In the genomic region with DNA sequence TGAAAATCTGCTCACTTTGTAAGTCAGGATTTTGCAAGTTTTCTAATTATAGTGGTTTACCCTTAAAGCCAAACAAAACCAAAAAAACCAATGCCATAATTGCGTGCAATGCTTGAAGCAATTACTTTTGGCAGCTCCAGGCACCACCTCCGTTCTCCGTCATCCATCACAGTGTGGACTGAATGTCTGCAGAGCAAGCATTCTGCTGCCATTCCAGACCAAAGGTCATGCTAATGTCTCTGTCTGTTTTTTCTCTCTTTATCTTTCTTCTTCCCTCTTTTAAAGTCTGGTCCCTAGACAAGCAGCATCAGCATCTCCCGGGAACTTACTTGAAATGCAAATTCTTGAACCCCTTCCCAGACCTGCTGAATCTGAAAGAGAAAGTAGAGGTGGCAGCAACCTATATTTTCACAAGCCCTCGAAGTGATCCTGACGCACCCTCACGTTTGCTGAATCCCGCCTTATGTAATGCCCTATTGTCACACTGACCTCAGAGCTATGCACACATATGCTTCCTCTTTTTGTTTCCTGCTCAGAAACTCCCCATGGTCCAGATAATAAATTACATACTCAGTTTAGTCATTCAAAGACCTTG, we compare ENCODE assay signal across 1 cellular context.
TF ChIP-seq lines count a peak whose summit lies in the region.

No MANE protein-coding gene starts in this region.

TF ChIP-seq in H1, 55 proteins besides CTCF, POLR2A, EP300 and RAD21 (continued from another document):
- TF ChIP-seq ZNF274 (IDR thresholded peaks at IDR 0.05; ENCODE audit: borderline replicate concordance, extremely low read depth, low read length), result no peak
